Comparison of ENCODE assay signal across 10 cellular contexts in genomic region chr5:141510850-141511718, GRCh38. TPM values are rescaled to one million over a fixed set of nuclear protein-coding genes. Genes with fewer than 3 reads are reported as not detected.
DNase-seq lines count a peak whose midpoint lies in the region; ATAC-seq and TF ChIP-seq lines count a peak whose summit lies in the region.
"Had no signal": no experiment of that assay in that cellular context is flagged by ENCODE, and none has a peak within 500 bp of the region (broad histone marks: within the 10 kb centered on the region; RNA-seq: fewer than 3 reads in every experiment).

No MANE protein-coding gene starts in this region.

- H3K36me3 ChIP-seq in Karpas-422 (ENCODE audit: insufficient read depth, low read length), result peaks cover 7% of the 10 kb centered on the region

- H3K27me3 Mint-ChIP-seq in mesothelial cell of epicardium (ENCODE audit: low read depth), result no peaks in the 10 kb centered on the region

- peak overlapping the region; percentile 78 for H3K4me2 ChIP-seq in Karpas-422 (ENCODE audit: low read depth, low read length, poor library complexity, severe bottlenecking)

- H3K4me3 Mint-ChIP-seq in mesothelial cell of epicardium, result no peak overlapping the region

- no peaks in the 10 kb centered on the region for H3K9me2 ChIP-seq in Karpas-422 (replicated peaks; ENCODE audit: insufficient read depth, low read length)

- H4K20me1 ChIP-seq in Karpas-422 (ENCODE audit: insufficient read depth, low read depth, low read length), result no peaks in the 10 kb centered on the region

- no peaks in the 10 kb centered on the region for H3K27me3 ChIP-seq in Karpas-422 (ENCODE audit: low read length)

- H3K36me3 Mint-ChIP-seq in mesothelial cell of epicardium, result peaks cover 6% of the 10 kb centered on the region

- H2AFZ ChIP-seq in Karpas-422 (ENCODE audit: low read length), result no peak overlapping the region

- TF ChIP-seq CTCF in GM12864 (IDR thresholded peaks at IDR 0.05; ENCODE audit: low read depth, low read length, missing control alignments), result no peak
- no peak for TF ChIP-seq CTCF in mesothelial cell of epicardium (IDR thresholded peaks at IDR 0.05; ENCODE audit: unreplicated experiment)

- DNase-seq in GM12864 (ENCODE audit: low read depth) (peak; percentile 90), Karpas-422 (peak; percentile 98), mesothelial cell of epicardium (ENCODE audit: low spot score in 2 of 2, unreplicated experiment in 2 of 2) (no peak), dermis blood vessel endothelial cell (no peak), anterior cingulate cortex (lab: John Stamatoyannopoulos, UW) (no peak), cerebellar nuclear complex (lab: John Stamatoyannopoulos, UW) (no peak)
- no peak for DNase-seq in stimulated activated CD8-positive, alpha-beta memory T cell treated with anti-CD3 and anti-CD28 coated beads, Interleukin-4, amount 100 ng/mL, for 48 hours
- DNase-seq: naive thymus-derived CD4-positive, alpha-beta T cell; NCI-H2029 treated with DMSO at 0.1 percent for 48 hours had no signal

- H3K9me3 ChIP-seq in Karpas-422 (ENCODE audit: low read length), result no peaks in the 10 kb centered on the region

- peak overlapping the region; percentile 100 for H3K27ac ChIP-seq in Karpas-422 (ENCODE audit: low read length)

- H3K27ac Mint-ChIP-seq in mesothelial cell of epicardium, result peak overlapping the region; percentile 48

- H3K79me2 ChIP-seq in Karpas-422 (ENCODE audit: low read length), result no peaks in the 10 kb centered on the region

- no peaks in the 10 kb centered on the region for H3K9me3 Mint-ChIP-seq in mesothelial cell of epicardium

- peak overlapping the region; percentile 92 for H3K9ac ChIP-seq in Karpas-422 (ENCODE audit: low read length)

- H3K4me1 Mint-ChIP-seq in mesothelial cell of epicardium, result peaks cover 61% of the 10 kb centered on the region

- peak overlapping the region; percentile 51 for H3K4me3 ChIP-seq in GM12864 (ENCODE audit: low read depth, low read length)
- H3K4me3 ChIP-seq in Karpas-422 (ENCODE audit: low read length), result peak overlapping the region; percentile 68

- peaks cover 100% of the 10 kb centered on the region for H3K4me1 ChIP-seq in Karpas-422 (ENCODE audit: low read length)

- peak; percentile 21 for ATAC-seq in GM21390 (IDR thresholded peaks at IDR 0.05; ENCODE audit: unreplicated experiment)
- ATAC-seq: naive thymus-derived CD4-positive, alpha-beta T cell had no signal

RNA-seq across cellular contexts. Expression of gene PCDHGC5, which starts 22.2 kb away (rescaled TPM):
- 5.1 and 5.8 TPM in 2 replicates for total RNA-seq in Karpas-422 (2014; rRNA removed; shearing (Covaris generic); ENCODE audit: low replicate concordance)
- total RNA-seq in mesothelial cell of epicardium, result 2.6 to 3.5 TPM (median 3.5 TPM) in 3 replicates
- total RNA-seq in dermis blood vessel endothelial cell, result 0.56 and 1.5 TPM in 2 replicates

RNA-seq across cellular contexts. Expression of gene PCDHGC4, which starts 26.3 kb away (rescaled TPM):
- 7.0 and 11.8 TPM in 2 replicates for total RNA-seq in Karpas-422 (2014; rRNA removed; shearing (Covaris generic); ENCODE audit: low replicate concordance)
- 5.2 to 6.2 TPM (median 5.2 TPM) in 3 replicates for total RNA-seq in mesothelial cell of epicardium
- total RNA-seq in dermis blood vessel endothelial cell, result 1.2 and 1.5 TPM in 2 replicates

RNA-seq across cellular contexts. Expression of gene PCDHGC3, which starts 35.3 kb away (rescaled TPM):
- 61.3 and 75.2 TPM in 2 replicates for total RNA-seq in Karpas-422 (2014; rRNA removed; shearing (Covaris generic); ENCODE audit: low replicate concordance)
- 80.2 to 82.9 TPM (median 80.6 TPM) in 3 replicates for total RNA-seq in mesothelial cell of epicardium
- 19.4 and 25.1 TPM in 2 replicates for total RNA-seq in dermis blood vessel endothelial cell

Comparison
In these comparisons a context has a peak if more than half of its experiments do, and no peak if none do; other contexts are left out.
1. DNase-seq: peak in GM12864 (single experiment) and Karpas-422 (single experiment); none in mesothelial cell of epicardium (0 of 2), dermis blood vessel endothelial cell (single experiment), anterior cingulate cortex (0 of 58), cerebellar nuclear complex (0 of 2) and stimulated activated CD8-positive, alpha-beta memory T cell treated with anti-CD3 and anti-CD28 coated beads, Interleukin-4, amount 100 ng/mL, for 48 hours (single experiment).